Comparison of ENCODE assay signal across 1 cellular context in genomic region chr3:17730318-17730967, GRCh38.
TF ChIP-seq lines count a peak whose summit lies in the region.

No MANE protein-coding gene starts in this region.

TF ChIP-seq in K562, 482 proteins besides CTCF, POLR2A, EP300 and RAD21 (continued from another document):
- TF ChIP-seq FOXO4 (CRISPR knock-in tag; IDR thresholded peaks at IDR 0.05) (no peak), ZNF277 (CRISPR knock-in tag; IDR thresholded peaks at IDR 0.05; ENCODE audit: borderline replicate concordance) (no peak), PBX2 (CRISPR knock-in tag; IDR thresholded peaks at IDR 0.05; ENCODE audit: low read depth) (no peak), PBX2 (tag; conservative IDR thresholded peaks at IDR 0.05; ENCODE audit: low read depth) (peak; percentile 82), ZBTB40 (IDR thresholded peaks at IDR 0.05) (0 out of 2 replicates have a peak, but pooled peaks have one; percentile 5), ZBTB40 (CRISPR knock-in tag; IDR thresholded peaks at IDR 0.05) (no peak), ZFP36 (IDR thresholded peaks at IDR 0.05; ENCODE audit: low read depth, low read length, partially characterized antibody) (peak; percentile 25), RBM22 (IDR thresholded peaks at IDR 0.05; ENCODE audit: low read depth, low read length, poor library complexity, severe bottlenecking) (no peak), ZBTB2 (IDR thresholded peaks at IDR 0.05) (peak; percentile 68; the same call in 1 of the 2 replicates), ZFX (CRISPR knock-in tag; IDR thresholded peaks at IDR 0.05) (peak; percentile 83), ZNF140 (CRISPR knock-in tag; IDR thresholded peaks at IDR 0.05) (no peak), LEF1 (IDR thresholded peaks at IDR 0.05) (peak; percentile 90), HMBOX1 (IDR thresholded peaks at IDR 0.05) (peak; percentile 98), TRIM24 (IDR thresholded peaks at IDR 0.05) (peak in 1 of 2 experiments; percentile 64; a peak in 1 of 4 replicates), TBP (optimal IDR thresholded peaks at IDR 0.05; ENCODE audit: low read depth, low read length) (peak; percentile 29), ZKSCAN8 (CRISPR knock-in tag; IDR thresholded peaks at IDR 0.05) (peak; percentile 47; the same call in 1 of the 2 replicates), TEAD4 (IDR thresholded peaks at IDR 0.05; ENCODE audit: low read length) (peak; percentile 91), TEAD4 (CRISPR knock-in tag; IDR thresholded peaks at IDR 0.05; ENCODE audit: borderline replicate concordance) (no peak)
